Comparison of ENCODE assay signal across 1 cellular context in genomic region chr3:185717627-185718330, GRCh38.
TF ChIP-seq lines count a peak whose summit lies in the region.

No MANE protein-coding gene starts in this region.

TF ChIP-seq in HepG2, 621 proteins besides CTCF, POLR2A, EP300 and RAD21 (continued from another document):
- peak; percentile 63 for TF ChIP-seq ZBTB40 (IDR thresholded peaks at IDR 0.05)
- peak; percentile 99 for TF ChIP-seq ZBTB40 (CRISPR knock-in tag; IDR thresholded peaks at IDR 0.05)
- peak; percentile 20; the same call in 1 of the 2 replicates for TF ChIP-seq TFAP4 (IDR thresholded peaks at IDR 0.05; ENCODE audit: borderline replicate concordance, low read depth)
- no peak for TF ChIP-seq NFYC (CRISPR knock-in tag; IDR thresholded peaks at IDR 0.05)
- no peak for TF ChIP-seq MAZ (IDR thresholded peaks at IDR 0.05; ENCODE audit: borderline replicate concordance, low read depth, low read length)
- TF ChIP-seq MAZ (CRISPR knock-in tag; IDR thresholded peaks at IDR 0.05; ENCODE audit: low read depth): no peak
